ENCODE assay signal across 13 cellular contexts in genomic region chr10:118835682-118836326, GRCh38.
DNase-seq lines count a peak whose midpoint lies in the region; ATAC-seq and TF ChIP-seq lines count a peak whose summit lies in the region.
"Had no signal": no experiment of that assay in that cellular context is flagged by ENCODE, and none has a peak within 500 bp of the region (broad histone marks: within the 10 kb centered on the region; RNA-seq: fewer than 3 reads in every experiment).

No MANE protein-coding gene starts in this region.

- H3K9me3 Mint-ChIP-seq in Calu3 (ENCODE audit: low read depth, unreplicated experiment) = peaks cover 4% of the 10 kb centered on the region
- H3K9me3 Mint-ChIP-seq: central memory CD8-positive, alpha-beta T cell had no signal

- intact Hi-C loops in Calu3 (cut with micrococcal nuclease; ENCODE audit: unreplicated experiment) = loop anchor here (10.0 kb wide), 1 partner anchor 189 kb away; the partner anchor contains the start of gene NANOS1

- peaks cover 13% of the 10 kb centered on the region for H3K4me1 Mint-ChIP-seq in Calu3 (ENCODE audit: low read depth, unreplicated experiment)

- no peak for ATAC-seq in GM19351 (IDR thresholded peaks at IDR 0.05; ENCODE audit: unreplicated experiment)
- ATAC-seq: naive thymus-derived CD4-positive, alpha-beta T cell had no signal

- H3K27me3 Mint-ChIP-seq in Calu3 (ENCODE audit: unreplicated experiment) = no peaks in the 10 kb centered on the region
- H3K27me3 Mint-ChIP-seq: central memory CD8-positive, alpha-beta T cell had no signal

- H3K27ac ChIP-seq in VCaP = no peak overlapping the region
- H3K27ac ChIP-seq: heart left ventricle had no signal

- CTCF ChIA-PET in Calu3 (lab: Charles Lee) = no interaction called here

- H3K36me3 Mint-ChIP-seq in Calu3 (ENCODE audit: insufficient read depth, unreplicated experiment) = no peaks in the 10 kb centered on the region

- no peak for TF ChIP-seq CTCF in Calu3 (IDR thresholded peaks at IDR 0.05; ENCODE audit: unreplicated experiment)
- TF ChIP-seq CTCF in VCaP (conservative IDR thresholded peaks at IDR 0.05) = 0 out of 2 replicates have a peak, but pooled peaks have one; percentile 14

- H3K27ac Mint-ChIP-seq in Calu3 (ENCODE audit: unreplicated experiment) = no peak overlapping the region
- H3K27ac Mint-ChIP-seq: naive thymus-derived CD4-positive, alpha-beta T cell had no signal

- H3K4me3 Mint-ChIP-seq in Calu3 (ENCODE audit: low read depth, unreplicated experiment) = no peak overlapping the region
- H3K4me3 Mint-ChIP-seq: central memory CD8-positive, alpha-beta T cell; naive thymus-derived CD4-positive, alpha-beta T cell had no signal

- DNase-seq in Calu3 (peak; percentile 62), NCI-H1105 (lab: John Stamatoyannopoulos, UW) (peak; percentile 29), kidney glomerular epithelial cell (lab: John Stamatoyannopoulos, UW) (peak; percentile 59), NK-92 (lab: John Stamatoyannopoulos, UW; ENCODE audit: unreplicated experiment) (no peak), hypothalamus (lab: John Stamatoyannopoulos, UW) (no peak), NCI-H2227 (lab: John Stamatoyannopoulos, UW; ENCODE audit: unreplicated experiment) (no peak)
- DNase-seq: activated T-cell treated with anti-CD3 and anti-CD28 coated beads for 4 hours; AML-193; heart left ventricle; naive thymus-derived CD4-positive, alpha-beta T cell had no signal

- BruUV-seq in Calu3 (replicated peaks; lab: Mats Ljungman, UMichigan) = no TSS peak

Comparison
In these comparisons a context has a peak if more than half of its experiments do, and no peak if none do; other contexts are left out.
1. DNase-seq: peak in Calu3 (single experiment), NCI-H1105 (single experiment) and kidney glomerular epithelial cell (single experiment); none in NK-92 (single experiment), hypothalamus (0 of 51) and NCI-H2227 (single experiment).